In genomic region chr2:182716665-182716990, GRCh38 we compare ENCODE assay signal across 1 cellular context.
A peak's percentile ranks its signal among the peaks of the same experiment; 100 is the strongest.
TF ChIP-seq lines count a peak whose summit lies in the region.

No MANE protein-coding gene starts in this region.

TF ChIP-seq in HEK293, 187 proteins besides CTCF, POLR2A, EP300 and RAD21 (continued from another document):
- TF ChIP-seq ZSCAN4 (tag by site-specific recombination; IDR thresholded peaks at IDR 0.05) (no peak), EGR2 (tag by site-specific recombination; IDR thresholded peaks at IDR 0.05; ENCODE audit: low read depth) (0 out of 2 replicates have a peak, but pooled peaks have one; percentile 6)
